In genomic region chr1:199157494-199157893, GRCh38 we compare ENCODE assay signal across 15 cellular contexts.
DNase-seq lines count a peak whose midpoint lies in the region; ATAC-seq, FAIRE-seq and TF ChIP-seq lines count a peak whose summit lies in the region.
"Had no signal": no experiment of that assay in that cellular context is flagged by ENCODE, and none has a peak within 500 bp of the region (broad histone marks: within the 10 kb centered on the region; RNA-seq: fewer than 3 reads in every experiment).

No MANE protein-coding gene starts in this region.

- H3K4me3 ChIP-seq in breast epithelium, result no peak overlapping the region
- H3K4me3 ChIP-seq in bronchial epithelial cell (ENCODE audit: low read depth, low read length), result no peak overlapping the region
- H3K4me3 ChIP-seq in naive thymus-derived CD4-positive, alpha-beta T cell (ENCODE audit: low read length), result no peak overlapping the region
- H3K4me3 ChIP-seq: A549, smooth muscle cell, thoracic aorta had no signal

- POLR2A ChIA-PET in MCF 10A (lab: Yijun Ruan, JAX), result no interaction called here
- POLR2A ChIA-PET in T-cell (lab: Charles Lee), result interaction anchor here in 1 of 2 donors (0.6 kb wide), 1 partner anchor 110 kb away, joined by 3 read pairs; no protein-coding TSS in a partner anchor
- POLR2A ChIA-PET in naive thymus-derived CD4-positive, alpha-beta T cell (lab: Charles Lee), result no interaction called here

- ATAC-seq in HG02884 (IDR thresholded peaks at IDR 0.05; ENCODE audit: unreplicated experiment) (no peak), T-cell (replicated peaks in 1 of 4) (no peak)
- no peak for ATAC-seq in naive thymus-derived CD4-positive, alpha-beta T cell
- ATAC-seq: A549, left cardiac atrium had no signal

- H3K9me3 ChIP-seq in breast epithelium (no peaks in the 10 kb centered on the region), KOPT-K1 (ENCODE audit: insufficient read depth, low read length, poor library complexity, severe bottlenecking) (no peaks in the 10 kb centered on the region)
- no peaks in the 10 kb centered on the region for H3K9me3 ChIP-seq in naive thymus-derived CD4-positive, alpha-beta T cell (ENCODE audit: control insufficient read depth in 2 of 3, low read length in 3 of 3)
- H3K9me3 ChIP-seq: A549, thoracic aorta had no signal

- H3K27me3 ChIP-seq in breast epithelium (no peaks in the 10 kb centered on the region), bronchial epithelial cell (ENCODE audit: control insufficient read depth, insufficient read depth, low read length) (no peaks in the 10 kb centered on the region)
- no peaks in the 10 kb centered on the region for H3K27me3 ChIP-seq in naive thymus-derived CD4-positive, alpha-beta T cell (ENCODE audit: control insufficient read depth in 2 of 2, insufficient read depth in 2 of 2, low read length in 2 of 2)

- no TSS peak for BruUV-seq in MCF 10A (replicated peaks; lab: Mats Ljungman, UMichigan)

- H3K4me3 Mint-ChIP-seq in MCF 10A (ENCODE audit: unreplicated experiment), result no peak overlapping the region
- H3K4me3 Mint-ChIP-seq in T-cell, result no peak overlapping the region
- no peak overlapping the region for H3K4me3 Mint-ChIP-seq in naive thymus-derived CD4-positive, alpha-beta T cell
- H3K4me3 Mint-ChIP-seq: activated naive CD4-positive, alpha-beta T cell treated with anti-CD3 and anti-CD28 coated beads for 36 hours; neural crest cell had no signal

- H3K36me3 ChIP-seq in breast epithelium (no peaks in the 10 kb centered on the region), KOPT-K1 (ENCODE audit: insufficient read depth, low read length) (no peaks in the 10 kb centered on the region), bronchial epithelial cell (ENCODE audit: control insufficient read depth, insufficient read depth, low read length) (no peaks in the 10 kb centered on the region)
- no peaks in the 10 kb centered on the region for H3K36me3 ChIP-seq in naive thymus-derived CD4-positive, alpha-beta T cell (ENCODE audit: control insufficient read depth in 2 of 3, insufficient read depth in 3 of 3, low read length in 3 of 3)
- H3K36me3 ChIP-seq: thoracic aorta had no signal

- no peak for TF ChIP-seq CTCF in MCF 10A (IDR thresholded peaks at IDR 0.05; ENCODE audit: unreplicated experiment)
- TF ChIP-seq CTCF in breast epithelium (IDR thresholded peaks at IDR 0.05), result no peak
- TF ChIP-seq CTCF in bronchial epithelial cell (IDR thresholded peaks at IDR 0.05; ENCODE audit: insufficient read depth, low read length, severe bottlenecking), result no peak

- H3K27ac ChIP-seq in breast epithelium (no peak overlapping the region), KOPT-K1 (ENCODE audit: low read depth, low read length, poor library complexity, severe bottlenecking) (peak overlapping the region; percentile 99)
- H3K27ac ChIP-seq in naive thymus-derived CD4-positive, alpha-beta T cell (ENCODE audit: low read depth, low read length), result no peak overlapping the region
- H3K27ac ChIP-seq: A549, thoracic aorta had no signal

- no peak for FAIRE-seq in bronchial epithelial cell (lab: Jason Lieb, UNC)
- FAIRE-seq: A549 had no signal

- DNase-seq in MCF 10A (ENCODE audit: unreplicated experiment), result peak; percentile 54
- DNase-seq in breast epithelium (ENCODE audit: low spot score in 2 of 2), result no peak
- DNase-seq in bronchial epithelial cell (ENCODE audit: low read depth), result peak; percentile 69
- DNase-seq in DMS153 treated with DMSO at 0.1 percent for 48 hours (lab: John Stamatoyannopoulos, UW; ENCODE audit: unreplicated experiment), result no peak
- DNase-seq in T-cell, result no peak
- no peak for DNase-seq in naive thymus-derived CD4-positive, alpha-beta T cell
- DNase-seq: activated naive CD4-positive, alpha-beta T cell treated with anti-CD3 and anti-CD28 coated beads for 36 hours; cortex of kidney; left cardiac atrium had no signal

- H3K36me3 Mint-ChIP-seq in MCF 10A (ENCODE audit: insufficient read depth, unreplicated experiment) (no peaks in the 10 kb centered on the region), T-cell (no peaks in the 10 kb centered on the region)
- H3K36me3 Mint-ChIP-seq in naive thymus-derived CD4-positive, alpha-beta T cell, result peaks cover 0 to 8% (median 0%) of the 10 kb centered on the region in 5 donors

- no peak overlapping the region for H3K27ac Mint-ChIP-seq in MCF 10A (ENCODE audit: low read depth, unreplicated experiment)
- H3K27ac Mint-ChIP-seq in T-cell, result no peak overlapping the region
- no peak overlapping the region for H3K27ac Mint-ChIP-seq in naive thymus-derived CD4-positive, alpha-beta T cell
- H3K27ac Mint-ChIP-seq: activated naive CD4-positive, alpha-beta T cell treated with anti-CD3 and anti-CD28 coated beads for 36 hours had no signal

- intact Hi-C loops in MCF 10A (cut with micrococcal nuclease) (no loop called here), breast epithelium (cut with DNase I; ENCODE audit: low total_unique reads) (no loop called here)
- intact Hi-C loops in naive thymus-derived CD4-positive, alpha-beta T cell (cut with micrococcal nuclease), result no loop called here

- CTCF ChIA-PET in MCF 10A (lab: Yijun Ruan, JAX), result no interaction called here
- CTCF ChIA-PET in T-cell (lab: Charles Lee), result interaction anchor here in 1 of 2 donors (0.9 kb wide), 1 partner anchor 12 kb away, joined by 3 read pairs; no protein-coding TSS in a partner anchor
- CTCF ChIA-PET in naive thymus-derived CD4-positive, alpha-beta T cell (lab: Charles Lee), result no interaction called here

- H3K9me3 Mint-ChIP-seq in MCF 10A (ENCODE audit: unreplicated experiment) (no peaks in the 10 kb centered on the region), T-cell (peaks cover 0 to 4% (median 0%) of the 10 kb centered on the region in 3 donors)
- peaks cover 0 to 10% (median 0%) of the 10 kb centered on the region in 11 donors for H3K9me3 Mint-ChIP-seq in naive thymus-derived CD4-positive, alpha-beta T cell
- H3K9me3 Mint-ChIP-seq: activated naive CD4-positive, alpha-beta T cell treated with anti-CD3 and anti-CD28 coated beads for 36 hours had no signal

- H3K27me3 Mint-ChIP-seq in MCF 10A (ENCODE audit: insufficient read depth, unreplicated experiment), result no peaks in the 10 kb centered on the region
- H3K27me3 Mint-ChIP-seq in T-cell, result no peaks in the 10 kb centered on the region
- peaks cover 0 to 4% (median 0%) of the 10 kb centered on the region in 5 donors for H3K27me3 Mint-ChIP-seq in naive thymus-derived CD4-positive, alpha-beta T cell

- peaks cover 6% of the 10 kb centered on the region for H3K4me1 Mint-ChIP-seq in MCF 10A (ENCODE audit: insufficient read depth, unreplicated experiment)
- peaks cover 7 to 11% (median 10%) of the 10 kb centered on the region in 3 donors for H3K4me1 Mint-ChIP-seq in T-cell
- H3K4me1 Mint-ChIP-seq in naive thymus-derived CD4-positive, alpha-beta T cell, result peaks cover 0 to 17% (median 11%) of the 10 kb centered on the region in 7 donors

- no peak for TF ChIP-seq POLR2A in breast epithelium (IDR thresholded peaks at IDR 0.05)

- no peaks in the 10 kb centered on the region for H3K4me1 ChIP-seq in breast epithelium
- no peaks in the 10 kb centered on the region for H3K4me1 ChIP-seq in naive thymus-derived CD4-positive, alpha-beta T cell (ENCODE audit: control insufficient read depth in 2 of 2, insufficient read depth in 2 of 2, low read length in 2 of 2)
- H3K4me1 ChIP-seq: A549 had no signal

Comparison
In these comparisons a context has a peak if more than half of its experiments do, and no peak if none do; other contexts are left out.
1. DNase-seq: peak in MCF 10A (single experiment) and bronchial epithelial cell (single experiment); none in breast epithelium (0 of 2), DMS153 treated with DMSO at 0.1 percent for 48 hours (single experiment), T-cell (0 of 34) and naive thymus-derived CD4-positive, alpha-beta T cell (0 of 9).